Comparison of ENCODE assay signal across 8 cellular contexts in the genomic region with DNA sequence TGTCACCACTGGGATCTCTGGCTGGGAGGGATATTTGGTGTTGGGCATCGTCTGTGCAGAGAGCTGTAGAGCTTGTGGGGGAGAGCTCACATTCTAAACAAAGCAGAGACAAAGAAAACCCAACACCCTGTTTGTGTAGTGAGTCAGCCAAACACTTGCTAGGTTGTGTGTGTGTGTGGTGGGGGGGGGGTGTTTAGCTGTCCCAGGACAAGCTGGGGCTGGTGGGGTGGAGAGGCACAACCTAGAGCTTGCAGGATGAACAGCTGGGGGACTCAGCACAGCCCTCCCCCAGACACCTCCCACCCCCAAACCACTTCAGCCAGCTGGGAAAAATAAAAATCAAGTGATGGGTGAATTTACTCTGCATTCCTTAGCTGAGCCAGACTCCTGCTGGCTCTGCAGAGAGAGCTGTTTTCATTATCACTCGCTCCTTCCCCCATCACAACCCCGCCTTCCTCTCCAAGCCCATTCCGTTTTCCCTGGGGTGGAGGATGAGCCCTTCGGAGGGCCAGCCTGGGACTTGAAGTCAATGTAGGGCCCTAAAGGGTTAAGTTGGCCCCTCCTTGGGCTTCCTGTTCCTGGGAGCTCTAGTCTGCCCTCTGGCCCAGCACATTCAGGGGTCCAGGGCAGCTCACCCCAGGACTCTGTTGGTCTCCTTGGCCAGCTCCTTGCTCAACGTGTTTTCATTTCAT. TPM values are rescaled to one million over a fixed set of nuclear protein-coding genes. Genes with fewer than 3 reads are reported as not detected.
DNase-seq lines count a peak whose midpoint lies in the region; FAIRE-seq and TF ChIP-seq lines count a peak whose summit lies in the region.

No MANE protein-coding gene starts in this region.

- H3K27me3 ChIP-seq in left ventricle myocardium inferior (ENCODE audit: low read depth) = no peaks in the 10 kb centered on the region

- DNase-seq in H54 (ENCODE audit: insufficient read length, low spot score) (peak; percentile 99), T1000 (lab: John Stamatoyannopoulos, UW) (peak; percentile 23), left ventricle myocardium inferior (no peak), skeletal muscle cell (ENCODE audit: low read depth) (peak; percentile 97), Kasumi-1 (lab: John Stamatoyannopoulos, UW) (no peak), pons (ENCODE audit: low spot score) (no peak)
- DNase-seq in activated T-cell treated with anti-CD3 and anti-CD28 coated beads, Interleukin-2, amount 50 U/mL, for 1 hour = no peak
- DNase-seq in stimulated activated naive CD4-positive, alpha-beta T cell treated with Interleukin-2 at 50 U/mL for 16 hours (lab: John Stamatoyannopoulos, UW) = no peak

- H3K27ac ChIP-seq in left ventricle myocardium inferior (replicated peaks) = peak overlapping the region; percentile 82

- TF ChIP-seq POLR2A in H54 (IDR thresholded peaks at IDR 0.05; ENCODE audit: low read depth, low read length) = no peak

- H3K4me3 ChIP-seq in left ventricle myocardium inferior (peak overlapping the region; percentile 42), skeletal muscle cell (ENCODE audit: low read depth, low read length) (peak overlapping the region; percentile 11)

- no peaks in the 10 kb centered on the region for H3K9me3 ChIP-seq in left ventricle myocardium inferior (replicated peaks)

- no peak for TF ChIP-seq CTCF in left ventricle myocardium inferior (IDR thresholded peaks at IDR 0.05; ENCODE audit: borderline replicate concordance)

- peak; percentile 66 for FAIRE-seq in H54 (lab: Jason Lieb, UNC)

- H3K4me1 ChIP-seq in left ventricle myocardium inferior = peaks cover 90% of the 10 kb centered on the region

- intact Hi-C loops in left ventricle myocardium inferior (cut with micrococcal nuclease) = no loop called here

- no peaks in the 10 kb centered on the region for H3K36me3 ChIP-seq in left ventricle myocardium inferior

RNA-seq across cellular contexts. Expression of a gene that starts 2.6 kb away (rescaled TPM):
- total RNA-seq in left ventricle myocardium inferior = 41.1 TPM

RNA-seq across cellular contexts. Expression of a gene that starts 8.4 kb away (rescaled TPM):
- total RNA-seq in left ventricle myocardium inferior = 1.0 TPM

Comparison
In these comparisons a context has a peak if more than half of its experiments do, and no peak if none do; other contexts are left out.
1. DNase-seq: peak in H54 (single experiment), T1000 (single experiment) and skeletal muscle cell (single experiment); none in left ventricle myocardium inferior (single experiment), Kasumi-1 (0 of 2), pons (single experiment), activated T-cell treated with anti-CD3 and anti-CD28 coated beads, Interleukin-2, amount 50 U/mL, for 1 hour (single experiment) and stimulated activated naive CD4-positive, alpha-beta T cell treated with Interleukin-2 at 50 U/mL for 16 hours (single experiment).